1 cellular context compared by ENCODE assay signal in genomic region chr2:224036731-224037376, GRCh38.
TF ChIP-seq lines count a peak whose summit lies in the region.

No MANE protein-coding gene starts in this region.

TF ChIP-seq in HepG2, 621 proteins besides CTCF, POLR2A, EP300 and RAD21:
- TF ChIP-seq ZBTB39 (CRISPR knock-in tag; IDR thresholded peaks at IDR 0.05) (no peak), ZNF672 (CRISPR knock-in tag; IDR thresholded peaks at IDR 0.05) (no peak), ARID4A (CRISPR knock-in tag; IDR thresholded peaks at IDR 0.05; ENCODE audit: borderline replicate concordance) (no peak), CERS6 (CRISPR knock-in tag; IDR thresholded peaks at IDR 0.05) (no peak), ZFX (CRISPR knock-in tag; IDR thresholded peaks at IDR 0.05; ENCODE audit: low read depth) (no peak), ZNF354B (CRISPR knock-in tag; IDR thresholded peaks at IDR 0.05) (no peak), ZBTB49 (CRISPR knock-in tag; IDR thresholded peaks at IDR 0.05; ENCODE audit: borderline replicate concordance) (no peak)
TF ChIP-seq in HepG2: peak in this region for 0.
